Comparison of ENCODE assay signal across 1 cellular context in genomic region chr17:1573932-1574696, GRCh38.
TF ChIP-seq lines count a peak whose summit lies in the region.

No MANE protein-coding gene starts in this region.

TF ChIP-seq in HEK293, 187 proteins besides CTCF, POLR2A, EP300 and RAD21 (continued from another document):
- TF ChIP-seq TCF7L2 (IDR thresholded peaks at IDR 0.05; ENCODE audit: borderline replicate concordance, low read depth, low read length) = no peak
- no peak for TF ChIP-seq ZNF239 (tag by site-specific recombination; IDR thresholded peaks at IDR 0.05)
- no peak for TF ChIP-seq ZNF133 (tag by site-specific recombination; IDR thresholded peaks at IDR 0.05)
- no peak for TF ChIP-seq ZNF404 (tag by site-specific recombination; IDR thresholded peaks at IDR 0.05)
- TF ChIP-seq KLF16 (tag by site-specific recombination; IDR thresholded peaks at IDR 0.05) = peak; percentile 52; the same call in 1 of the 2 replicates
- peak; percentile 53; the same call in 1 of the 2 replicates for TF ChIP-seq ZNF10 (tag by site-specific recombination; IDR thresholded peaks at IDR 0.05)
- TF ChIP-seq ZNF146 (tag by site-specific recombination; IDR thresholded peaks at IDR 0.05) = no peak
- TF ChIP-seq, protein P1, sequence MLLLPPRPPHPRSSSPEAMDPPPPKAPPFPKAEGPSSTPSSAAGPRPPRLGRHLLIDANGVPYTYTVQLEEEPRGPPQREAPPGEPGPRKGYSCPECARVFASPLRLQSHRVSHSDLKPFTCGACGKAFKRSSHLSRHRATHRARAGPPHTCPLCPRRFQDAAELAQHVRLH (tag by site-specific recombination; IDR thresholded peaks at IDR 0.05) = no peak
- no peak for TF ChIP-seq ZNF433 (tag by site-specific recombination; IDR thresholded peaks at IDR 0.05; ENCODE audit: low read depth)
- no peak for TF ChIP-seq SCRT1 (tag by site-specific recombination; IDR thresholded peaks at IDR 0.05; ENCODE audit: borderline replicate concordance)
- TF ChIP-seq IKZF3 (tag by site-specific recombination; IDR thresholded peaks at IDR 0.05) = peak; percentile 61
- TF ChIP-seq ZNF560 (tag by site-specific recombination; IDR thresholded peaks at IDR 0.05; ENCODE audit: borderline replicate concordance) = no peak
- no peak for TF ChIP-seq ZNF473 (tag by site-specific recombination; IDR thresholded peaks at IDR 0.05)
- TF ChIP-seq HOXA7 (CRISPR knock-in tag; IDR thresholded peaks at IDR 0.05; ENCODE audit: borderline replicate concordance) = no peak
- 0 out of 2 replicates have a peak, but pooled peaks have one; percentile 18 for TF ChIP-seq ZNF677 (tag by site-specific recombination; IDR thresholded peaks at IDR 0.05)
- peak; percentile 87 for TF ChIP-seq ZNF335 (tag by site-specific recombination; conservative IDR thresholded peaks at IDR 0.05)
- TF ChIP-seq KLF1 (tag by site-specific recombination; IDR thresholded peaks at IDR 0.05) = no peak
